Comparison of ENCODE assay signal across 9 cellular contexts in the genomic region with DNA sequence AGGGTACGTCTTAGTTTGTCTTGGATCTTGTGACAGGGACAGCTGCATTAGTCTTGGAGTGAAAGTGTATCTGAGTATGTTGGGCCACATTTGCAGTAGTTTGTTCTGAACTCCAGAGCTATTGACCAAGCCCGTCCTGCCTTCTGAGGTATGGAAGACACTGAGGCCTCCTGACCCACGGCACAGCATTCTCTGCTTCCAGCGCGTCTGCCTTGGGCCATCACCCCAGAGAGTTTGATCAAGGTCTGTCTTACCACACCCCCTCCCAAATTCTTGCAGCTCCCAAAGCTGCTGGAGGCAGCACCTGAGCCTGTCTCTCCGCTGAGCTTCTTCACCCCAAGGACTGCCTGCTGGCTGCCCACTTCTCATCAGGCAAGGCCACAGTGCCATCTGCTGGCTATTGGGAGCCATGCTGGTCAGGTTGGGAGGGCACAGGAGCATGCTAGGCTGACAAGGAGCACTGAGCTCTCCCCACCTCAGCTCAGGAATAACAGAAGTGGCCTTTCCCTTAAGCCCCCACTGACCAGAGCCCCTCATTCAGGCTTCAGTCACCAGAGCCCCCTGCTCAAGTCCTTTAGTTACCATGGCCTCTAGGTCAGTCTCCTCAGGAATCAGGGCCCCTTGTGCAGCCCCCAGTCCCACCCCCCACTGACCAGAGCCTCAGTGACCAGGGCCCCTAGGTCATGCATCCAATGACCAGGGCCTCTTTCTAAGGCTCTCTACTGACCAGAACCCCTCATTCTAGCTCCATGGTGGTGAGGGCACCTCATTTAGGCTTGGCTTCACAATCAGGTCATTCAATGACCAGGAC. TPM values are rescaled to one million over a fixed set of nuclear protein-coding genes. Genes with fewer than 3 reads are reported as not detected.
A peak's percentile ranks its signal among the peaks of the same experiment; 100 is the strongest.
DNase-seq lines count a peak whose midpoint lies in the region; TF ChIP-seq lines count a peak whose summit lies in the region.
"Had no signal": no experiment of that assay in that cellular context is flagged by ENCODE, and none has a peak within 500 bp of the region (broad histone marks: within the 10 kb centered on the region; RNA-seq: fewer than 3 reads in every experiment).

No MANE protein-coding gene starts in this region.

- H3K4me1 ChIP-seq in skeletal muscle tissue (ENCODE audit: control insufficient read depth in 3 of 3, insufficient read depth in 3 of 3, low read length in 3 of 3): peaks cover 11 to 21% (median 16%) of the 10 kb centered on the region in 3 donors

- no peaks in the 10 kb centered on the region for H3K36me3 ChIP-seq in skeletal muscle tissue (ENCODE audit: control insufficient read depth in 3 of 3, insufficient read depth in 3 of 3, low read length in 3 of 3)

- H3K4me3 ChIP-seq in HFF-Myc (replicated peaks; ENCODE audit: low read depth, low read length): no peak overlapping the region
- H3K4me3 ChIP-seq in astrocyte of the cerebellum (ENCODE audit: low read depth, low read length): no peak overlapping the region
- peak overlapping the region; percentile 34 to 45 (median 35) for H3K4me3 ChIP-seq in skeletal muscle tissue (ENCODE audit: low read length in 3 of 3)

- no peaks in the 10 kb centered on the region for H3K27me3 ChIP-seq in skeletal muscle tissue (ENCODE audit: control insufficient read depth in 3 of 3, insufficient read depth in 3 of 3, low read length in 3 of 3)

- DNase-seq in HFF-Myc (ENCODE audit: extremely low read depth, low read depth): peak; percentile 47
- peak; percentile 48 for DNase-seq in NCI-H1092 treated with DMSO at 0.1 percent for 48 hours (lab: John Stamatoyannopoulos, UW)
- peak; percentile 60 for DNase-seq in T-helper 2 cell treated with Interferon-gamma antibody and Interleukin-4, amounts not matched to agents 5 μg/mL and 100 μg/mL, for 36 hours (ENCODE audit: low spot score)
- DNase-seq in astrocyte of the cerebellum (ENCODE audit: low read depth): peak; percentile 65
- DNase-seq in hypothalamus (lab: John Stamatoyannopoulos, UW): peak in 46 of 51 donors; percentile 4 to 77 (median 44)
- DNase-seq in NCI-H187 treated with DMSO at 0.1 percent for 48 hours (lab: John Stamatoyannopoulos, UW): no peak

- no peaks in the 10 kb centered on the region for H3K9me3 ChIP-seq in skeletal muscle tissue (ENCODE audit: control insufficient read depth in 3 of 3, low read length in 3 of 3)

- no peaks in the 10 kb centered on the region for H3K9me3 Mint-ChIP-seq in T-helper 2 cell treated with Interferon-gamma antibody and Interleukin-4, amounts not matched to agents 5 μg/mL and 100 μg/mL, for 36 hours
- H3K9me3 Mint-ChIP-seq: stimulated activated naive CD8-positive, alpha-beta T cell treated with anti-CD3 and anti-CD28 coated beads, Interleukin-15, Interleukin-2, amounts not matched to agents 100 ng/mL and 50 ng/mL, for 24 hours had no signal

- no peak overlapping the region for H3K4me3 Mint-ChIP-seq in T-helper 2 cell treated with Interferon-gamma antibody and Interleukin-4, amounts not matched to agents 5 μg/mL and 100 μg/mL, for 36 hours
- H3K4me3 Mint-ChIP-seq: stimulated activated naive CD8-positive, alpha-beta T cell treated with anti-CD3 and anti-CD28 coated beads, Interleukin-15, Interleukin-2, amounts not matched to agents 100 ng/mL and 50 ng/mL, for 24 hours had no signal

- H3K9ac ChIP-seq in skeletal muscle tissue (ENCODE audit: low read depth in 1 of 3, low read length in 3 of 3): peak overlapping the region; percentile 32 to 54 (median 51)

- H3K27ac Mint-ChIP-seq in T-helper 2 cell treated with Interferon-gamma antibody and Interleukin-4, amounts not matched to agents 5 μg/mL and 100 μg/mL, for 36 hours: no peak overlapping the region
- H3K27ac Mint-ChIP-seq: stimulated activated naive CD8-positive, alpha-beta T cell treated with anti-CD3 and anti-CD28 coated beads, Interleukin-15, Interleukin-2, amounts not matched to agents 100 ng/mL and 50 ng/mL, for 24 hours had no signal

- in situ Hi-C loops in astrocyte of the cerebellum (cut with HindIII; ENCODE audit: low sequenced_read_pairs): no loop called here

- TF ChIP-seq CTCF in GM12873 (IDR thresholded peaks at IDR 0.05; ENCODE audit: insufficient read depth, low read depth, low read length, missing control alignments) (peak; percentile 95), HFF-Myc (IDR thresholded peaks at IDR 0.05; ENCODE audit: low read depth, low read length, missing control alignments) (peak; percentile 97), astrocyte of the cerebellum (IDR thresholded peaks at IDR 0.05; ENCODE audit: low read depth, low read length, missing control alignments) (peak; percentile 99)

- no peaks in the 10 kb centered on the region for H3K27me3 Mint-ChIP-seq in T-helper 2 cell treated with Interferon-gamma antibody and Interleukin-4, amounts not matched to agents 5 μg/mL and 100 μg/mL, for 36 hours (ENCODE audit: low read depth)
- H3K27me3 Mint-ChIP-seq: stimulated activated naive CD8-positive, alpha-beta T cell treated with anti-CD3 and anti-CD28 coated beads, Interleukin-15, Interleukin-2, amounts not matched to agents 100 ng/mL and 50 ng/mL, for 24 hours had no signal

- H3K27ac ChIP-seq in skeletal muscle tissue (ENCODE audit: low read depth, low read length): peak overlapping the region; percentile 89

- no peaks in the 10 kb centered on the region for H3K36me3 Mint-ChIP-seq in T-helper 2 cell treated with Interferon-gamma antibody and Interleukin-4, amounts not matched to agents 5 μg/mL and 100 μg/mL, for 36 hours (ENCODE audit: low read depth)

- no peaks in the 10 kb centered on the region for H3K4me1 Mint-ChIP-seq in T-helper 2 cell treated with Interferon-gamma antibody and Interleukin-4, amounts not matched to agents 5 μg/mL and 100 μg/mL, for 36 hours (ENCODE audit: low read depth)

RNA-seq across cellular contexts. Expression of a gene that starts 27.2 kb away (rescaled TPM):
- 9.9 TPM for total RNA-seq in skeletal muscle tissue

RNA-seq across cellular contexts. Expression of a gene that starts 42.8 kb away (rescaled TPM):
- 28.2 TPM for total RNA-seq in skeletal muscle tissue

RNA-seq across cellular contexts. Expression of a gene that starts 55.8 kb away (rescaled TPM):
- 28.7 TPM for total RNA-seq in skeletal muscle tissue

Comparison
In these comparisons a context has a peak if more than half of its experiments do, and no peak if none do; other contexts are left out.
1. H3K4me3 ChIP-seq: peak in skeletal muscle tissue (3 of 3); none in HFF-Myc (single experiment) and astrocyte of the cerebellum (single experiment).
2. Peak in every context shown above with its lines, with median percentiles within 50 percentile points of each other: CTCF ChIP-seq.